Comparison of ENCODE assay signal across 12 cellular contexts in genomic region chr11:61120099-61120864, GRCh38. TPM values are rescaled to one million over a fixed set of nuclear protein-coding genes. Genes with fewer than 3 reads are reported as not detected.
DNase-seq lines count a peak whose midpoint lies in the region; ATAC-seq and TF ChIP-seq lines count a peak whose summit lies in the region.
"Had no signal": no experiment of that assay in that cellular context is flagged by ENCODE, and none has a peak within 500 bp of the region (broad histone marks: within the 10 kb centered on the region; RNA-seq: fewer than 3 reads in every experiment).

No MANE protein-coding gene starts in this region.

- peak; percentile 50 for DNase-seq in GM13976 (ENCODE audit: low spot score)
- DNase-seq in T-helper 17 cell = no peak
- DNase-seq in central memory CD8-positive, alpha-beta T cell (ENCODE audit: low spot score in 2 of 2) = no peak
- DNase-seq in neural crest cell (ENCODE audit: low read depth, low spot score) = no peak
- no peak for DNase-seq in NCI-H1092 (lab: John Stamatoyannopoulos, UW)
- DNase-seq: dermis blood vessel endothelial cell, hypothalamus, NCI-H2171, SIG-M5, upper lobe of left lung had no signal

- peaks cover 28% of the 10 kb centered on the region for H3K36me3 Mint-ChIP-seq in T-helper 17 cell (ENCODE audit: low read depth)
- H3K36me3 Mint-ChIP-seq in central memory CD8-positive, alpha-beta T cell (ENCODE audit: insufficient read depth) = peaks cover 79% of the 10 kb centered on the region
- H3K36me3 Mint-ChIP-seq in neural crest cell (ENCODE audit: low read depth) = no peaks in the 10 kb centered on the region
- H3K36me3 Mint-ChIP-seq in stimulated activated memory B cell treated with anti-CD40 and anti-IgM and Interleukin-4, amounts not matched to agents 10 μg/mL and 1 μg/mL and 100 μg/mL, for 72 hours = peaks cover 6% of the 10 kb centered on the region

- no peaks in the 10 kb centered on the region for H3K27me3 Mint-ChIP-seq in T-helper 17 cell
- H3K27me3 Mint-ChIP-seq in central memory CD8-positive, alpha-beta T cell = no peaks in the 10 kb centered on the region
- H3K27me3 Mint-ChIP-seq in neural crest cell (ENCODE audit: low read depth) = no peaks in the 10 kb centered on the region
- no peaks in the 10 kb centered on the region for H3K27me3 Mint-ChIP-seq in stimulated activated memory B cell treated with anti-CD40 and anti-IgM and Interleukin-4, amounts not matched to agents 10 μg/mL and 1 μg/mL and 100 μg/mL, for 72 hours

- no peak for TF ChIP-seq CTCF in GM13976 (IDR thresholded peaks at IDR 0.05; ENCODE audit: borderline replicate concordance, control extremely low read depth, extremely low read depth, insufficient read depth, missing control alignments)
- no peak for TF ChIP-seq CTCF in neural crest cell (conservative IDR thresholded peaks at IDR 0.05)

- H3K4me3 Mint-ChIP-seq in T-helper 17 cell = peak overlapping the region; percentile 77
- H3K4me3 Mint-ChIP-seq in central memory CD8-positive, alpha-beta T cell = peak overlapping the region; percentile 63
- H3K4me3 Mint-ChIP-seq in neural crest cell = no peak overlapping the region
- no peak overlapping the region for H3K4me3 Mint-ChIP-seq in stimulated activated memory B cell treated with anti-CD40 and anti-IgM and Interleukin-4, amounts not matched to agents 10 μg/mL and 1 μg/mL and 100 μg/mL, for 72 hours

- H3K9me3 ChIP-seq in T-helper 17 cell (ENCODE audit: control insufficient read depth, low read length, poor library complexity, severe bottlenecking) = no peaks in the 10 kb centered on the region
- H3K9me3 ChIP-seq: upper lobe of left lung had no signal

- in situ Hi-C loops in GM13976 (cut with MboI; ENCODE audit: low sequenced_read_pairs, unreplicated experiment) = loop anchor here (10.0 kb wide), 1 partner anchor 155 kb away; no protein-coding TSS in a partner anchor

- H3K27ac Mint-ChIP-seq in T-helper 17 cell = peak overlapping the region; percentile 97
- peak overlapping the region; percentile 92 for H3K27ac Mint-ChIP-seq in central memory CD8-positive, alpha-beta T cell (ENCODE audit: low read depth)
- peak overlapping the region; percentile 89 for H3K27ac Mint-ChIP-seq in neural crest cell (ENCODE audit: unreplicated experiment)
- H3K27ac Mint-ChIP-seq in stimulated activated memory B cell treated with anti-CD40 and anti-IgM and Interleukin-4, amounts not matched to agents 10 μg/mL and 1 μg/mL and 100 μg/mL, for 72 hours = no peak overlapping the region

- peaks cover 53% of the 10 kb centered on the region for H3K4me1 Mint-ChIP-seq in T-helper 17 cell
- H3K4me1 Mint-ChIP-seq in central memory CD8-positive, alpha-beta T cell = peaks cover 60% of the 10 kb centered on the region
- peaks cover 7% of the 10 kb centered on the region for H3K4me1 Mint-ChIP-seq in neural crest cell
- H3K4me1 Mint-ChIP-seq in stimulated activated memory B cell treated with anti-CD40 and anti-IgM and Interleukin-4, amounts not matched to agents 10 μg/mL and 1 μg/mL and 100 μg/mL, for 72 hours = peaks cover 14% of the 10 kb centered on the region

- no peaks in the 10 kb centered on the region for H3K9me3 Mint-ChIP-seq in central memory CD8-positive, alpha-beta T cell
- no peaks in the 10 kb centered on the region for H3K9me3 Mint-ChIP-seq in neural crest cell
- peaks cover 6% of the 10 kb centered on the region for H3K9me3 Mint-ChIP-seq in stimulated activated memory B cell treated with anti-CD40 and anti-IgM and Interleukin-4, amounts not matched to agents 10 μg/mL and 1 μg/mL and 100 μg/mL, for 72 hours

- ATAC-seq in T-helper 17 cell (peak; percentile 6), GM19328 (IDR thresholded peaks at IDR 0.05; ENCODE audit: unreplicated experiment) (no peak)
- peak; percentile 19 for ATAC-seq in central memory CD8-positive, alpha-beta T cell (replicated peaks; ENCODE audit: extremely low read depth, poor library complexity, severe bottlenecking)
- no peak for ATAC-seq in stimulated activated memory B cell treated with anti-CD40 and anti-IgM and Interleukin-4, amounts not matched to agents 10 μg/mL and 1 μg/mL and 100 μg/mL, for 72 hours

RNA-seq across cellular contexts. Expression of gene CD5, which starts 18.0 kb away (rescaled TPM):
- total RNA-seq in T-helper 17 cell = 100 to 1,000 TPM; 310 to 362 TPM
- not detected in 2 replicates for total RNA-seq in neural crest cell
- total RNA-seq: dermis blood vessel endothelial cell had no signal

RNA-seq across cellular contexts. Expression of gene VPS37C, which starts 40.9 kb away (rescaled TPM):
- total RNA-seq in T-helper 17 cell (1 to 10 TPM; 3.5 to 5.6 TPM), neural crest cell (25.8 and 26.0 TPM in 2 replicates)

Comparison
In these comparisons a context has a peak if more than half of its experiments do, and no peak if none do; other contexts are left out.
1. ATAC-seq: peak in T-helper 17 cell (single experiment) and central memory CD8-positive, alpha-beta T cell (single experiment); none in GM19328 (single experiment) and stimulated activated memory B cell treated with anti-CD40 and anti-IgM and Interleukin-4, amounts not matched to agents 10 μg/mL and 1 μg/mL and 100 μg/mL, for 72 hours (single experiment).
2. H3K4me3 Mint-ChIP-seq: peak in T-helper 17 cell (single experiment) and central memory CD8-positive, alpha-beta T cell (single experiment); none in neural crest cell (single experiment) and stimulated activated memory B cell treated with anti-CD40 and anti-IgM and Interleukin-4, amounts not matched to agents 10 μg/mL and 1 μg/mL and 100 μg/mL, for 72 hours (single experiment).
3. RNA of gene CD5, which starts 18.0 kb away (total RNA-seq): 310 to 362 TPM in T-helper 17 cell; not detected in neural crest cell; every median in the first group is over 100 times any median in the second.